Comparison of ENCODE assay signal across 8 cellular contexts in the genomic region with DNA sequence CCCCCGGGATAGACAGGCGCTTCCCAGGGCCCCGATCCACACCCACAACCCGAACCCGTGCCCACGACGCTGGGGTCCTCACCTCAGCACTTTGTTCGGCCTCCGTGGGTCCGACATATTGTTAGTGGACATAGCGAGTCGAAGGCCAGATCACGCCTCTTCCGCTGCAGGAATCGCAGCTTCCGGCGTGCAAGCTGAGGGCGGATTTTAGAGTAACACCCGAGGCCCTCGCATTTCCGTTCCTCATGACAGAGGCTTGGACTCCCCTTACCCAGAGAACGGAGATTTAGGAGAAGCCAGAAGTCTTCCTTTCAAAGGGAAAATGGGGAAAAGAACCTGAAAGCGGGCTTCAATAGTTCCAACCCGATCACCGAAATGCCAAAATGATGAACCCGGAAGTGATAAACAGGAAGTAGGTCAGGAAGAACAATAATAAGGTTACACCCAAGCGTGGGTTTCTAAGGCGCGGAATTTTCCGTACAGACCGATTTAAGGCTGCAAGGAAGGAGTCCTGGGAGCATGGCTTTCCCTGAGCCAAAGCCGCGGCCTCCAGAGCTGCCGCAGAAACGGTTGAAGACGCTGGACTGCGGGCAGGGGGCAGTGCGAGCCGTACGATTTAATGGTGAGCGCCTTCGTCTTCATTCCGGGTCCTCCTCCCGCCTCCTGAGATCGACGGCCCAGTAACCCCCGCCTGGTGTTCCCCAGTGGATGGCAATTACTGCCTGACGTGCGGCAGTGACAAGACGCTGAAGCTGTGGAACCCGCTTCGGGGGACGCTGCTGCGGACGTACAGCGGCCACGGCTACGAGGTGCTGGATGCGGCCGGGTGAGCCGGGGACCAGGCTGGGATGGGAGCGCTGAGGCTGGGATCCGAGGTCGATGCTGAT. TPM values are rescaled to one million over a fixed set of nuclear protein-coding genes. Genes with fewer than 3 reads are reported as not detected.
DNase-seq lines count a peak whose midpoint lies in the region; ATAC-seq and TF ChIP-seq lines count a peak whose summit lies in the region.

No MANE protein-coding gene starts in this region.

- CTCF ChIA-PET in OCI-LY7 (lab: Charles Lee; ENCODE audit: unreplicated experiment) = no interaction called here

- no peak for ATAC-seq in HG03571 (IDR thresholded peaks at IDR 0.05; ENCODE audit: unreplicated experiment)

- no peaks in the 10 kb centered on the region for H3K9me2 ChIP-seq in OCI-LY7 (ENCODE audit: insufficient read depth, low read length)

- BruUV-seq in OCI-LY7 (replicated peaks; lab: Mats Ljungman, UMichigan) = TSS peak; percentile 74

- TF ChIP-seq CTCF in OCI-LY7 (conservative IDR thresholded peaks at IDR 0.05; ENCODE audit: low read length) = no peak

- peak overlapping the region; percentile 97 for H3K4me3 ChIP-seq in HUES48 (ENCODE audit: low read depth, low read length)
- H3K4me3 ChIP-seq in OCI-LY7 (ENCODE audit: low read depth, low read length, poor library complexity, severe bottlenecking) = peak overlapping the region; percentile 96

- H3K79me2 ChIP-seq in OCI-LY7 (ENCODE audit: insufficient read depth, low read depth, low read length) = peaks cover 27% of the 10 kb centered on the region; the same call in 1 of the 2 replicates

- DNase-seq in EH (ENCODE audit: low read depth) = peak; percentile 81
- DNase-seq in OCI-LY7 (ENCODE audit: low spot score) = peak; percentile 88
- DNase-seq in activated T-cell treated with anti-CD3 and anti-CD28 coated beads for 4 hours = peak; percentile 69
- peak; percentile 92 to 93 for DNase-seq in erythroblast (lab: John Stamatoyannopoulos, UW)
- peak; percentile 79 for DNase-seq in mucosa of gallbladder (ENCODE audit: low spot score)
- DNase-seq in stimulated activated CD8-positive, alpha-beta memory T cell treated with anti-CD3 and anti-CD28 coated beads, Interleukin-4, amount 100 ng/mL, for 4 hours (ENCODE audit: low read depth in 2 of 2, low spot score in 1 of 2) = peak; percentile 47 to 55

- H3K4me1 ChIP-seq in HUES48 (ENCODE audit: control insufficient read depth, insufficient read depth, low read length) = peaks cover 9% of the 10 kb centered on the region
- H3K4me1 ChIP-seq in OCI-LY7 (ENCODE audit: insufficient read depth, low read length, poor library complexity, severe bottlenecking) = peaks cover 37% of the 10 kb centered on the region

- peak overlapping the region; percentile 81 for H2AFZ ChIP-seq in OCI-LY7 (ENCODE audit: low read length)

- H3K9ac ChIP-seq in HUES48 (ENCODE audit: low read depth, low read length) = peak overlapping the region; percentile 87

- no peaks in the 10 kb centered on the region for H3K27me3 ChIP-seq in HUES48 (ENCODE audit: control insufficient read depth, insufficient read depth, low read length)

- peak overlapping the region; percentile 90 for H3K4me2 ChIP-seq in OCI-LY7 (ENCODE audit: low read length)

- H3K36me3 ChIP-seq in HUES48 (ENCODE audit: control insufficient read depth, insufficient read depth, low read length) (peaks cover 29% of the 10 kb centered on the region), OCI-LY7 (ENCODE audit: insufficient read depth, low read length) (peaks cover 32% of the 10 kb centered on the region; the same call in 1 of the 2 replicates)

- TF ChIP-seq POLR2A in erythroblast (IDR thresholded peaks at IDR 0.05; ENCODE audit: low read length) = peak; percentile 60

- intact Hi-C loops in OCI-LY7 (cut with micrococcal nuclease; ENCODE audit: unreplicated experiment) = loop anchor here (1.0 to 5.0 kb wide), 2 partner anchors 12 to 792 kb away; a partner anchor contains a TSS

- H3K27ac ChIP-seq in HUES48 (ENCODE audit: low read depth, low read length) (peak overlapping the region; percentile 95), OCI-LY7 (ENCODE audit: low read depth, low read length, poor library complexity, severe bottlenecking) (peak overlapping the region; percentile 64)

- no peaks in the 10 kb centered on the region for H4K20me1 ChIP-seq in OCI-LY7 (ENCODE audit: insufficient read depth, low read length)

- POLR2A ChIA-PET in OCI-LY7 (lab: Charles Lee) = interaction anchor here (0.6 to 1.6 kb wide), 3 partner anchors 12 to 1841 kb away, joined by 3 to 4 read pairs (median 3); a partner anchor contains a TSS

- H3K9me3 ChIP-seq in HUES48 (ENCODE audit: control insufficient read depth, insufficient read depth, low read length) (no peaks in the 10 kb centered on the region), OCI-LY7 (ENCODE audit: low read length) (no peaks in the 10 kb centered on the region)

RNA-seq across cellular contexts. Expression of a gene that starts 2.9 kb away (rescaled TPM):
- 17.0 and 21.1 TPM in 2 replicates for total RNA-seq in OCI-LY7 (2014; rRNA removed; shearing (Covaris generic))
- total RNA-seq in OCI-LY7 (2022) = 14.0 and 15.9 TPM in 2 replicates
- 14.5 TPM for total RNA-seq in mucosa of gallbladder

RNA-seq across cellular contexts. Expression of a gene that starts 3.0 kb away (rescaled TPM):
- 18.3 and 29.1 TPM in 2 replicates for total RNA-seq in OCI-LY7 (2014; rRNA removed; shearing (Covaris generic))
- total RNA-seq in OCI-LY7 (2022) = 88.2 and 88.7 TPM in 2 replicates
- total RNA-seq in mucosa of gallbladder = 104 TPM

RNA-seq across cellular contexts. Expression of a gene that starts 12.2 kb away (rescaled TPM):
- 91.2 and 102 TPM in 2 replicates for total RNA-seq in OCI-LY7 (2014; rRNA removed; shearing (Covaris generic))
- total RNA-seq in OCI-LY7 (2022) = 101 and 122 TPM in 2 replicates
- 89.0 TPM for total RNA-seq in mucosa of gallbladder

RNA-seq across cellular contexts. Expression of a gene that starts 18.3 kb away (rescaled TPM):
- total RNA-seq in OCI-LY7 (2014; rRNA removed; shearing (Covaris generic)) = not detected in 2 replicates
- total RNA-seq in OCI-LY7 (2022) = 0.93 TPM in 1 of 2 replicates, not detected in the other
- not detected for total RNA-seq in mucosa of gallbladder

RNA-seq across cellular contexts. Expression of a gene that starts 26.9 kb away (rescaled TPM):
- total RNA-seq in OCI-LY7 (2014; rRNA removed; shearing (Covaris generic)) = 10.6 and 11.5 TPM in 2 replicates
- total RNA-seq in OCI-LY7 (2022) (10.8 and 11.0 TPM in 2 replicates), mucosa of gallbladder (8.9 TPM)
